Comparison of ENCODE assay signal across 8 cellular contexts in genomic region chr1:25430666-25431494, GRCh38. TPM values are rescaled to one million over a fixed set of nuclear protein-coding genes. Genes with fewer than 3 reads are reported as not detected.
DNase-seq lines count a peak whose midpoint lies in the region; ATAC-seq and TF ChIP-seq lines count a peak whose summit lies in the region.

TSS of gene MACO1 (plus strand) at chr1:25430897. CDS start at chr1:25431099, 202 bp downstream.

- no peak for TF ChIP-seq CTCF in WI38 (IDR thresholded peaks at IDR 0.05; ENCODE audit: low read depth, low read length)
- no peak for TF ChIP-seq CTCF in mammary epithelial cell (conservative IDR thresholded peaks at IDR 0.05 in 1 of 2, IDR thresholded peaks at IDR 0.05 in 1 of 2; ENCODE audit: extremely low read depth in 1 of 2, insufficient read depth in 1 of 2, low read depth in 1 of 2, low read length in 2 of 2)

- H3K9ac ChIP-seq in mammary epithelial cell (ENCODE audit: insufficient read depth, low read length) (peak within 1 kb of the TSS; percentile 92), skeletal muscle satellite cell (ENCODE audit: low read depth, low read length) (peak within 1 kb of the TSS; percentile 93)

- intact Hi-C loops in mammary epithelial cell (cut with micrococcal nuclease): loop anchor here (10.0 kb wide), 1 partner anchor 94 kb away; no protein-coding TSS in a partner anchor

- H3K27me3 ChIP-seq in ACC112 (ENCODE audit: insufficient read depth, low read length) (no peaks in the 10 kb centered on the region), mammary epithelial cell (ENCODE audit: insufficient read depth, low read length) (no peaks in the 10 kb centered on the region), skeletal muscle satellite cell (ENCODE audit: control insufficient read depth, insufficient read depth, low read length) (no peaks in the 10 kb centered on the region)

- H3K4me3 ChIP-seq in ACC112 (ENCODE audit: low read depth, low read length) (peak within 1 kb of the TSS; percentile 82), WI38 (ENCODE audit: low read depth, low read length) (peak within 1 kb of the TSS; percentile 80), mammary epithelial cell (replicated peaks in 1 of 3; ENCODE audit: insufficient read depth in 1 of 3, low read depth in 2 of 3, low read length in 3 of 3) (peak within 1 kb of the TSS; percentile 72 to 91 (median 87)), iPS-18c (ENCODE audit: insufficient read depth, low read depth, low read length) (peak within 1 kb of the TSS; percentile 91), skeletal muscle satellite cell (ENCODE audit: low read length) (peak within 1 kb of the TSS; percentile 91)

- peak; percentile 88 for ATAC-seq in GM18873 (IDR thresholded peaks at IDR 0.05; ENCODE audit: low FRiP score, unreplicated experiment)
- peak; percentile 89 for ATAC-seq in HG03159 (IDR thresholded peaks at IDR 0.05; ENCODE audit: unreplicated experiment)

- H3K79me2 ChIP-seq in ACC112 (ENCODE audit: control insufficient read depth, insufficient read depth, low read length, unreplicated experiment): peaks cover 47% of the 10 kb centered on the region
- H3K79me2 ChIP-seq in mammary epithelial cell (ENCODE audit: insufficient read depth, low read length): peaks cover 43% of the 10 kb centered on the region

- H4K20me1 ChIP-seq in mammary epithelial cell (ENCODE audit: insufficient read depth, low read length): no peaks in the 10 kb centered on the region

- H3K36me3 ChIP-seq in ACC112 (ENCODE audit: insufficient read depth, low read length) (no peaks in the 10 kb centered on the region), mammary epithelial cell (ENCODE audit: insufficient read depth, low read length) (no peaks in the 10 kb centered on the region), skeletal muscle satellite cell (ENCODE audit: insufficient read depth, low read length) (no peaks in the 10 kb centered on the region)

- H3K27ac ChIP-seq in ACC112 (ENCODE audit: low read depth, low read length) (peak within 1 kb of the TSS; percentile 77), mammary epithelial cell (ENCODE audit: insufficient read depth, low read depth, low read length) (peak within 1 kb of the TSS; percentile 88)

- in situ Hi-C loops in mammary epithelial cell (cut with MboI; ENCODE audit: low sequenced_read_pairs in 2 of 2): no loop called here

- CTCF ChIA-PET in mammary epithelial cell (lab: Charles Lee; ENCODE audit: low non-redundant PET): interaction anchor here (0.6 kb wide), 1 partner anchor 350 kb away, joined by 3 read pairs; no protein-coding TSS in a partner anchor

- DNase-seq in NCI-H2227 treated with DMSO at 0.1 percent for 48 hours (lab: John Stamatoyannopoulos, UW) (peak; percentile 97), mammary epithelial cell (peak; percentile 94)

- H3K4me2 ChIP-seq in mammary epithelial cell (ENCODE audit: insufficient read depth, low read depth, low read length): peak within 1 kb of the TSS; percentile 93
- H3K4me2 ChIP-seq in skeletal muscle satellite cell (ENCODE audit: low read length): peak within 1 kb of the TSS; percentile 89

- no TSS peak for BruUV-seq in mammary epithelial cell (replicated peaks; lab: Mats Ljungman, UMichigan)

- peak within 1 kb of the TSS; percentile 88 for H2AFZ ChIP-seq in ACC112 (ENCODE audit: low read length, unreplicated experiment)
- peak within 1 kb of the TSS; percentile 91 for H2AFZ ChIP-seq in mammary epithelial cell (ENCODE audit: low read depth, low read length)

- 4% methylated on average over 7 of the region's 95 CpGs for WGBS in mammary epithelial cell (ENCODE audit: low coverage, missing lambda C conversion rate)

- H3K9me3 ChIP-seq in mammary epithelial cell (replicated peaks; ENCODE audit: insufficient read depth, low read length) (no peaks in the 10 kb centered on the region), iPS-18c (ENCODE audit: control insufficient read depth, insufficient read depth, low read length) (no peaks in the 10 kb centered on the region), skeletal muscle satellite cell (replicated peaks; ENCODE audit: low read length) (no peaks in the 10 kb centered on the region)

- H3K4me1 ChIP-seq in ACC112 (ENCODE audit: control insufficient read depth, insufficient read depth, low read length, unreplicated experiment) (peaks cover 40% of the 10 kb centered on the region), mammary epithelial cell (ENCODE audit: insufficient read depth, low read length) (peaks cover 14% of the 10 kb centered on the region), skeletal muscle satellite cell (ENCODE audit: control insufficient read depth, insufficient read depth, low read length) (peaks cover 38% of the 10 kb centered on the region)

- dilution Hi-C loops in mammary epithelial cell (cut with HindIII; ENCODE audit: low sequenced_read_pairs): no loop called here

RNA-seq across cellular contexts. Expression of gene MACO1, which starts in this region (rescaled TPM):
- total RNA-seq in mammary epithelial cell: 10 to 100 TPM; 16.8 to 17.4 TPM
- polyA plus RNA-seq in mammary epithelial cell: 8.8 TPM
- polyA minus RNA-seq in mammary epithelial cell: 10.4 TPM
- total RNA-seq in skeletal muscle satellite cell (2012; rRNA removed): 12.2 and 17.9 TPM in 2 replicates

Comparison
In these comparisons a context has a peak if more than half of its experiments do, and no peak if none do; other contexts are left out.
1. Peak in every context shown above with its lines: DNase-seq, ATAC-seq, H3K4me3 ChIP-seq and H3K27ac ChIP-seq.